ENCODE assay signal across 11 cellular contexts in the genomic region with DNA sequence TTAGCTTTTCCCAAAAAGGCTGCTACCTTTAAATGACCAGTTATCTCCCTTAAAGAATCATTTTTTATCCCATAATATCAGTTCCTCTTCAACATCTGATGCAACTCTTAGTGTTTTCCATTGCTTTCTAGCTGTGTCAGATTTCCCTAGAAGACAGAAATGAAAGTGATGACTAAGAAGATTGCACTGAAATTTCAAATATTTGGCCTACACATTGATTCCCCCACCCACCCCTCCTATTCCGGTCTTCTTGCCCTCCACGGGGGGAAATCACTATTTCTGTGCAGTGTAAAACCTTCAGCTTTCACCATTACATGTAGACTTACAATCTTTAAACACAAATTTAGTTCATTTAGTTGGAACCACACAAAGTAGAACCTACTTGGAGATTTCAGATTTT.
DNase-seq lines count a peak whose midpoint lies in the region; ATAC-seq and TF ChIP-seq lines count a peak whose summit lies in the region.
"Had no signal": no experiment of that assay in that cellular context is flagged by ENCODE, and none has a peak within 500 bp of the region (broad histone marks: within the 10 kb centered on the region; RNA-seq: fewer than 3 reads in every experiment).

No MANE protein-coding gene starts in this region.

- H3K4me3 ChIP-seq in SK-N-SH (ENCODE audit: low read depth in 2 of 2, low read length in 1 of 2) (no peak overlapping the region), breast epithelium (no peak overlapping the region), BE2C (ENCODE audit: low read depth, low read length) (no peak overlapping the region)

- no peak for TF ChIP-seq EP300 in SK-N-SH (IDR thresholded peaks at IDR 0.05; ENCODE audit: borderline replicate concordance in 1 of 2, low read depth in 1 of 2, low read length in 1 of 2)

- peaks cover 18% of the 10 kb centered on the region for H3F3A ChIP-seq in SK-N-SH (replicated peaks; ENCODE audit: insufficient read depth)

- DNase-seq in AG08396 (ENCODE audit: low spot score) (peak; percentile 50), GM13976 (ENCODE audit: low spot score) (peak; percentile 37), SK-N-SH (no peak), iris pigment epithelial cell (ENCODE audit: low read depth) (peak; percentile 90), SW 1271 (lab: John Stamatoyannopoulos, UW) (no peak), breast epithelium (ENCODE audit: low spot score in 2 of 2) (no peak), BE2C (no peak)
- DNase-seq: kidney, NCI-H1048, right cardiac atrium had no signal

- H3K9ac ChIP-seq in SK-N-SH = peak overlapping the region; percentile 7; the same call in 1 of the 2 replicates

- in situ Hi-C loops in GM13976 (cut with MboI; ENCODE audit: low sequenced_read_pairs, unreplicated experiment) = no loop called here

- 2% methylated on average over 2 of the region's 2 CpGs for WGBS in SK-N-SH (ENCODE audit: low lambda C conversion rate)

- H3K4me1 ChIP-seq in SK-N-SH (ENCODE audit: control insufficient read depth in 1 of 2, insufficient read depth in 2 of 2, low read depth in 1 of 2, low read length in 1 of 2) (peaks cover 0 to 16% of the 10 kb centered on the region in 2 experiments; a peak in 1 of 4 replicates), breast epithelium (no peaks in the 10 kb centered on the region), BE2C (no peaks in the 10 kb centered on the region)

- POLR2A ChIA-PET in SK-N-SH (lab: Yijun Ruan, JAX) = no interaction called here

- H3K9me3 ChIP-seq in SK-N-SH = no peaks in the 10 kb centered on the region
- H3K9me3 ChIP-seq in breast epithelium = peaks cover 0 to 9% of the 10 kb centered on the region in 2 donors
- H3K9me3 ChIP-seq in BE2C = no peaks in the 10 kb centered on the region

- H3K36me3 ChIP-seq in SK-N-SH (replicated peaks in 1 of 2; ENCODE audit: control insufficient read depth in 1 of 2, insufficient read depth in 2 of 2, low read length in 1 of 2) (no peaks in the 10 kb centered on the region), breast epithelium (no peaks in the 10 kb centered on the region), BE2C (no peaks in the 10 kb centered on the region)

- H3K9me2 ChIP-seq in SK-N-SH = no peaks in the 10 kb centered on the region

- TF ChIP-seq CTCF in GM13976 (IDR thresholded peaks at IDR 0.05; ENCODE audit: borderline replicate concordance, control extremely low read depth, extremely low read depth, insufficient read depth, missing control alignments) = no peak
- no peak for TF ChIP-seq CTCF in SK-N-SH (IDR thresholded peaks at IDR 0.05)
- TF ChIP-seq CTCF in breast epithelium (IDR thresholded peaks at IDR 0.05) = no peak
- no peak for TF ChIP-seq CTCF in BE2C (IDR thresholded peaks at IDR 0.05; ENCODE audit: low read depth, low read length)

- H3K27ac ChIP-seq in SK-N-SH (ENCODE audit: low read depth in 2 of 2, low read length in 1 of 2) = peak overlapping the region in 1 of 2 experiments; percentile 56; a peak in 2 of 4 replicates
- H3K27ac ChIP-seq in breast epithelium = no peak overlapping the region

- H3K27me3 ChIP-seq in SK-N-SH (ENCODE audit: insufficient read depth) (peaks cover 4% of the 10 kb centered on the region; the same call in 1 of the 2 replicates), breast epithelium (no peaks in the 10 kb centered on the region), BE2C (peaks cover 13% of the 10 kb centered on the region)

- intact Hi-C loops in breast epithelium (cut with DNase I; ENCODE audit: low total_unique reads) = no loop called here

- no peaks in the 10 kb centered on the region for H3K79me2 ChIP-seq in SK-N-SH (ENCODE audit: insufficient read depth)

- TF ChIP-seq RAD21 in SK-N-SH (IDR thresholded peaks at IDR 0.05; ENCODE audit: low read length) = no peak

- TF ChIP-seq POLR2A in breast epithelium (IDR thresholded peaks at IDR 0.05) = no peak

- peak overlapping the region; percentile 30; the same call in 1 of the 2 replicates for H2AFZ ChIP-seq in SK-N-SH (ENCODE audit: low read depth)

- CTCF ChIA-PET in SK-N-SH (lab: Yijun Ruan, JAX) = interaction anchor here (1.6 kb wide), 1 partner anchor 103 kb away, joined by 4 read pairs; no protein-coding TSS in a partner anchor

- ATAC-seq in HG03135 (IDR thresholded peaks at IDR 0.05; ENCODE audit: unreplicated experiment) = no peak

- no peaks in the 10 kb centered on the region for H4K20me1 ChIP-seq in SK-N-SH (ENCODE audit: insufficient read depth)

- H3K4me2 ChIP-seq in SK-N-SH = 0 out of 2 replicates have a peak overlapping the region, but pooled peaks have one; percentile 0

TF ChIP-seq in SK-N-SH, 30 proteins besides CTCF, POLR2A, EP300 and RAD21:
- TF ChIP-seq TEAD4 (IDR thresholded peaks at IDR 0.05; ENCODE audit: borderline replicate concordance, insufficient read depth) (0 out of 2 replicates have a peak, but pooled peaks have one; percentile 22), ZBTB33 (IDR thresholded peaks at IDR 0.05; ENCODE audit: borderline replicate concordance, low read depth) (no peak), FOSL2 (IDR thresholded peaks at IDR 0.05; ENCODE audit: borderline replicate concordance, low read depth) (0 out of 2 replicates have a peak, but pooled peaks have one; percentile 8)

Comparison
In these comparisons a context has a peak if more than half of its experiments do, and no peak if none do; other contexts are left out.
1. DNase-seq: peak in AG08396 (single experiment), GM13976 (single experiment) and iris pigment epithelial cell (single experiment); none in SK-N-SH (single experiment), SW 1271 (0 of 2), breast epithelium (0 of 2) and BE2C (single experiment).